Comparison of ENCODE assay signal across 8 cellular contexts in genomic region chr3:39154323-39155021, GRCh38. TPM values are rescaled to one million over a fixed set of nuclear protein-coding genes. Genes with fewer than 3 reads are reported as not detected.
A peak's percentile ranks its signal among the peaks of the same experiment; 100 is the strongest.
DNase-seq lines count a peak whose midpoint lies in the region; ATAC-seq and TF ChIP-seq lines count a peak whose summit lies in the region.

No MANE protein-coding gene starts in this region.

- peak overlapping the region; percentile 98 to 100 (median 99) for H3K27ac ChIP-seq in esophagus squamous epithelium
- peak overlapping the region; percentile 79 to 91 for H3K27ac ChIP-seq in ovary

- H3K9me3 ChIP-seq in esophagus squamous epithelium (no peaks in the 10 kb centered on the region), ovary (no peaks in the 10 kb centered on the region)

- no peaks in the 10 kb centered on the region for H3K36me3 ChIP-seq in esophagus squamous epithelium
- H3K36me3 ChIP-seq in ovary = no peaks in the 10 kb centered on the region

- intact Hi-C loops in esophagus squamous epithelium (cut with DNase I) (no loop called here), ovary (cut with DNase I) (no loop called here)

- TF ChIP-seq CTCF in esophagus squamous epithelium (IDR thresholded peaks at IDR 0.05) = no peak
- no peak for TF ChIP-seq CTCF in ovary (IDR thresholded peaks at IDR 0.05)

- no peak for TF ChIP-seq EP300 in ovary (IDR thresholded peaks at IDR 0.05)

- H3K4me1 ChIP-seq in esophagus squamous epithelium (peaks cover 24 to 42% (median 34%) of the 10 kb centered on the region in 3 donors), ovary (ENCODE audit: insufficient read depth) (peaks cover 9% of the 10 kb centered on the region)

- no peak for ATAC-seq in GM18909 (IDR thresholded peaks at IDR 0.05; ENCODE audit: poor library complexity, unreplicated experiment)
- ATAC-seq in GM21723 (IDR thresholded peaks at IDR 0.05; ENCODE audit: unreplicated experiment) = no peak

- H3K27me3 ChIP-seq in esophagus squamous epithelium (no peaks in the 10 kb centered on the region), ovary (no peaks in the 10 kb centered on the region)

- 53 to 55% methylated on average over 17 of the region's 18 CpGs for WGBS in esophagus squamous epithelium, 2 donors
- WGBS in ovary, 3 donors = 45 to 52% (median 49%) methylated on average over 18 of the region's 18 CpGs

- peak; percentile 50 for DNase-seq in Daoy (ENCODE audit: low read depth)
- DNase-seq in RKO (ENCODE audit: low spot score) = peak; percentile 70
- no peak for DNase-seq in esophagus squamous epithelium (lab: John Stamatoyannopoulos, UW)
- DNase-seq in ovary = peak; percentile 59 to 77 (median 74)
- no peak for DNase-seq in NCI-H1694 treated with DMSO at 0.1 percent for 48 hours (lab: John Stamatoyannopoulos, UW)
- no peak for DNase-seq in NCI-H446 treated with DMSO at 0.1 percent for 48 hours (lab: John Stamatoyannopoulos, UW)

- TF ChIP-seq POLR2A in esophagus squamous epithelium (IDR thresholded peaks at IDR 0.05) (no peak), ovary (IDR thresholded peaks at IDR 0.05) (no peak)

- H3K4me3 ChIP-seq in esophagus squamous epithelium = peak overlapping the region in 2 of 4 donors; percentile 91 to 92
- H3K4me3 ChIP-seq in ovary = no peak overlapping the region

RNA-seq across cellular contexts. Expression of gene CSRNP1, which starts 1.1 kb away (rescaled TPM):
- 11.4 and 12.2 TPM in 2 replicates for total RNA-seq in Daoy (2014; rRNA removed; shearing (Covaris generic))
- total RNA-seq in esophagus squamous epithelium = 10 to 100 TPM; 11.9 to 35.6 (median 19.7) TPM
- 100 to 1,000 TPM in 2 of 7 donors, 10 to 100 TPM in 5; 22.4 to 118 (median 54.9) TPM for total RNA-seq in ovary
- polyA plus RNA-seq in ovary = 10 to 100 TPM in 1 of 2 donors, 1 to 10 TPM in 1; 6.5 to 24.7 TPM

RNA-seq across cellular contexts. Expression of gene XIRP1, which starts 37.9 kb away (rescaled TPM):
- not detected in 2 replicates for total RNA-seq in Daoy (2014; rRNA removed; shearing (Covaris generic))
- under 1 TPM in 2 of 4 donors, not detected in 2; 0.18 to 0.19 TPM for total RNA-seq in esophagus squamous epithelium
- total RNA-seq in ovary = under 1 TPM in 2 of 7 donors, not detected in 5; 0.10 to 0.11 TPM
- polyA plus RNA-seq in ovary = under 1 TPM; 0.04 to 0.13 TPM

RNA-seq across cellular contexts. Expression of gene TTC21A, which starts 47.0 kb away (rescaled TPM):
- total RNA-seq in Daoy (2014; rRNA removed; shearing (Covaris generic)) = 0.17 and 1.3 TPM in 2 replicates
- total RNA-seq in esophagus squamous epithelium (1 to 10 TPM; 1.6 to 2.9 (median 2.5) TPM), ovary (10 to 100 TPM in 3 of 7 donors, 1 to 10 TPM in 4; 4.8 to 21.4 (median 9.1) TPM)
- polyA plus RNA-seq in ovary = 1 to 10 TPM; 4.2 to 4.8 TPM

RNA-seq across cellular contexts. Expression of gene GORASP1, which starts 47.0 kb away (rescaled TPM):
- total RNA-seq in Daoy (2014; rRNA removed; shearing (Covaris generic)) = 20.0 and 21.7 TPM in 2 replicates
- total RNA-seq in esophagus squamous epithelium (100 to 1,000 TPM in 1 of 4 donors, 10 to 100 TPM in 3; 26.4 to 102 (median 43.8) TPM), ovary (10 to 100 TPM; 38.0 to 54.5 (median 47.8) TPM)
- polyA plus RNA-seq in ovary = 10 to 100 TPM; 31.4 to 32.5 TPM

Comparison
In these comparisons a context has a peak if more than half of its experiments do, and no peak if none do; other contexts are left out.
1. DNase-seq: peak in Daoy (single experiment), RKO (single experiment) and ovary (5 of 5); none in esophagus squamous epithelium (single experiment), NCI-H1694 treated with DMSO at 0.1 percent for 48 hours (single experiment) and NCI-H446 treated with DMSO at 0.1 percent for 48 hours (single experiment).